ENCODE assay signal across 1 cellular context in the genomic region with DNA sequence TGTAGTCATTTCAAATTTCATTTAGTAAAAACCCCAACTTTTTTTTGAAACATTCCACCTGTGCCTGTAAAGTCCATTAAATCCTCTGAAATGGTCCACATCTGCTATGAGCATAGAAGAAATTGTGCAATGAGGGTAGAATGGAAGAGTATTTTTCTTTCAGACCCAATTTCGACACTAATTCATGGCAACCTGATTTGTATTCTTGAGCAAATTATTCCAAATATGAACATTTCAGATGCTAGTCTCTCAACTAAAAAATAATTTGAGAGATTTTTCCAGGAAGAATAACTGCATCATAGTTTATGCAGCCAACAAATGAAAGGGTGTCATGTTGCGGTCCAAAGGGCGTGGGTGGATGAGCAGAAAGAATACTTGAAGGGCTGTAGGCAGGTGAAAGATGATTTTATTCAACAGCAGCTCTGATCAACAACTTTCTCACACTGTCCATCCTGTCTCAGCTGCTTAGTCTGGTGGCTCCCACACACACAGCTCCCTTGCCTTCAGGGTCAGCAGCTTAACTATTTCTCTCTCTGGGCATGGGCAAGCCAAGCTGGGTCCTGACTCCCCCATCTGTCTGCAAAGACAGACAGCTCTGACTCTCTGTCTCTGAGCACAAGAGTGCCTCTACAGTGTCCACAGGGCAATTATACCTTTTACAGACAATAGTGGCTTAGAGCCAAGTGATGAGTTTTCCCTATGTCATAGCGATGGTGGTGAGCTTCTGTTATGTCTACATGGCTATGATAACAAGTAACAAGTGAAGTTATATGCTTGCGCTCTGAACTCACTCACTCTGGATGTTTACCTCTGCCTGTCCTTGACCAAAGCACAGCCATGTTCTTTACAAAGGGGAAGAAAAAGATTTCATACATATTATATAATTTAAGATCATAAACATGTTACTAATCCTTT.
TF ChIP-seq lines count a peak whose summit lies in the region.

No MANE protein-coding gene starts in this region.

TF ChIP-seq in SK-N-SH, 30 proteins besides CTCF, POLR2A, EP300 and RAD21:
- TF ChIP-seq, protein P1, sequence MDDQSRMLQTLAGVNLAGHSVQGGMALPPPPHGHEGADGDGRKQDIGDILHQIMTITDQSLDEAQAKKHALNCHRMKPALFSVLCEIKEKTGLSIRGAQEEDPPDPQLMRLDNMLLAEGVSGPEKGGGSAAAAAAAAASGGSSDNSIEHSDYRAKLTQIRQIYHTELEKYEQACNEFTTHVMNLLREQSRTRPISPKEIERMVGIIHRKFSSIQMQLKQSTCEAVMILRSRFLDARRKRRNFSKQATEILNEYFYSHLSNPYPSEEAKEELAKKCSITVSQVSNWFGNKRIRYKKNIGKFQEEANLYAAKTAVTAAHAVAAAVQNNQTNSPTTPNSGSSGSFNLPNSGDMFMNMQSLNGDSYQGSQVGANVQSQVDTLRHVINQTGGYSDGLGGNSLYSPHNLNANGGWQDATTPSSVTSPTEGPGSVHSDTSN (IDR thresholded peaks at IDR 0.05), result no peak
- TF ChIP-seq, protein P2, sequence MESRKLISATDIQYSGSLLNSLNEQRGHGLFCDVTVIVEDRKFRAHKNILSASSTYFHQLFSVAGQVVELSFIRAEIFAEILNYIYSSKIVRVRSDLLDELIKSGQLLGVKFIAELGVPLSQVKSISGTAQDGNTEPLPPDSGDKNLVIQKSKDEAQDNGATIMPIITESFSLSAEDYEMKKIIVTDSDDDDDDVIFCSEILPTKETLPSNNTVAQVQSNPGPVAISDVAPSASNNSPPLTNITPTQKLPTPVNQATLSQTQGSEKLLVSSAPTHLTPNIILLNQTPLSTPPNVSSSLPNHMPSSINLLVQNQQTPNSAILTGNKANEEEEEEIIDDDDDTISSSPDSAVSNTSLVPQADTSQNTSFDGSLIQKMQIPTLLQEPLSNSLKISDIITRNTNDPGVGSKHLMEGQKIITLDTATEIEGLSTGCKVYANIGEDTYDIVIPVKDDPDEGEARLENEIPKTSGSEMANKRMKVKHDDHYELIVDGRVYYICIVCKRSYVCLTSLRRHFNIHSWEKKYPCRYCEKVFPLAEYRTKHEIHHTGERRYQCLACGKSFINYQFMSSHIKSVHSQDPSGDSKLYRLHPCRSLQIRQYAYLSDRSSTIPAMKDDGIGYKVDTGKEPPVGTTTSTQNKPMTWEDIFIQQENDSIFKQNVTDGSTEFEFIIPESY (IDR thresholded peaks at IDR 0.05; ENCODE audit: borderline replicate concordance, low read depth), result no peak
- TF ChIP-seq FOSL2 (IDR thresholded peaks at IDR 0.05; ENCODE audit: borderline replicate concordance, low read depth) (no peak; the same call in 1 of the 2 replicates), SIN3A (IDR thresholded peaks at IDR 0.05; ENCODE audit: borderline replicate concordance, low read depth, low read length) (no peak), FOXJ3 (CRISPR knock-in tag; IDR thresholded peaks at IDR 0.05) (no peak), JUND (IDR thresholded peaks at IDR 0.05) (no peak), TCF12 (IDR thresholded peaks at IDR 0.05) (peak; percentile 10; the same call in 1 of the 2 replicates), NFIC (IDR thresholded peaks at IDR 0.05; ENCODE audit: borderline replicate concordance) (peak; percentile 51; the same call in 1 of the 2 replicates), EZH2phosphoT487 (IDR thresholded peaks at IDR 0.05; ENCODE audit: borderline replicate concordance, low read depth) (no peak)
TF ChIP-seq in SK-N-SH: peak in this region for 2.
